16 cellular contexts compared by ENCODE assay signal in the genomic region with DNA sequence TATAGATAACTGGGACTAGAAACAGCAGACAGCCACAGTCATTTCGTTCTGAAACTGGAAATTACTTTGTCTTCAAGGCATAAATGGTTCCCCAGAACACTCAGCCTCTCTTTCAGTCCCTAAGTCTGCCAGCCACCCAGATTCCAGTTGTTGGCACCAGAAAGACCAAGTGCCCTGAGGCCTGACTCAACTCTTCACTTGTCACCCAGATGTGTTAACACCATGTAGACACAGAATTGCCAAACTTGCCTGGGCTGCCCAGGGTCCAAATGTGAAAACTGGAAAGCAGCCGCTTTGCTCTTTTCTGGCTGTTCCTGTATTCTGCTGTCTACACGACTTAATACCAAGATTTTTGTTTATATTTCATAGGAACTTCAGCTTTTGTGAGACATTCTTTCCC. TPM values are rescaled to one million over a fixed set of nuclear protein-coding genes. Genes with fewer than 3 reads are reported as not detected.
DNase-seq lines count a peak whose midpoint lies in the region; ATAC-seq and TF ChIP-seq lines count a peak whose summit lies in the region.
"Had no signal": no experiment of that assay in that cellular context is flagged by ENCODE, and none has a peak within 500 bp of the region (broad histone marks: within the 10 kb centered on the region; RNA-seq: fewer than 3 reads in every experiment).

No MANE protein-coding gene starts in this region.

- WGBS in esophagus squamous epithelium, 2 donors, result 40 to 55% methylated on average over 3 of the region's 3 CpGs

- DNase-seq in Right ventricle myocardium inferior (ENCODE audit: missing footprints) (no peak), cardiac septum (ENCODE audit: low spot score) (no peak), esophagus squamous epithelium (lab: John Stamatoyannopoulos, UW) (no peak), upper lobe of right lung (no peak), endothelial cell (ENCODE audit: low spot score) (no peak), T-helper 2 cell (no peak)
- DNase-seq: activated naive CD4-positive, alpha-beta T cell treated with Interleukin-2 at 50 U/mL for 16 hours; EL; GOT3; stimulated activated CD4-positive, alpha-beta T cell treated with anti-CD3 and anti-CD28 coated beads, Interleukin-4, amount 100 ng/mL, for 1 hour; SW 1271 had no signal

- no peak for TF ChIP-seq CTCF in esophagus squamous epithelium (IDR thresholded peaks at IDR 0.05)
- TF ChIP-seq CTCF in upper lobe of right lung (IDR thresholded peaks at IDR 0.05), result no peak
- no peak for TF ChIP-seq CTCF in endothelial cell (IDR thresholded peaks at IDR 0.05; ENCODE audit: unreplicated experiment)

- H3K27ac ChIP-seq in esophagus squamous epithelium (peak overlapping the region; percentile 78 to 99 (median 98)), mucosa of rectum (ENCODE audit: low read depth in 2 of 2, low read length in 2 of 2) (peak overlapping the region; percentile 96 to 99), upper lobe of right lung (peak overlapping the region; percentile 60)
- H3K27ac ChIP-seq: neural progenitor cell, VCaP had no signal

- H3K4me1 Mint-ChIP-seq in endothelial cell (ENCODE audit: unreplicated experiment), result no peaks in the 10 kb centered on the region

- no peaks in the 10 kb centered on the region for H3K36me3 Mint-ChIP-seq in endothelial cell (ENCODE audit: low read depth, unreplicated experiment)

- ATAC-seq in Right ventricle myocardium inferior (peak; percentile 23), upper lobe of right lung (no peak), GM18909 (IDR thresholded peaks at IDR 0.05; ENCODE audit: poor library complexity, unreplicated experiment) (no peak)
- ATAC-seq: sciatic nerve had no signal

- H3K9me3 Mint-ChIP-seq in endothelial cell (ENCODE audit: unreplicated experiment), result no peaks in the 10 kb centered on the region
- H3K9me3 Mint-ChIP-seq: neural progenitor cell had no signal

- H3K27me3 Mint-ChIP-seq in endothelial cell (ENCODE audit: unreplicated experiment), result peaks cover 10% of the 10 kb centered on the region

- intact Hi-C loops in Right ventricle myocardium inferior (cut with DNase I) (loop anchor here (10.0 kb wide), 1 partner anchor 351 kb away; no protein-coding TSS in a partner anchor), cardiac septum (cut with DNase I) (no loop called here), esophagus squamous epithelium (cut with DNase I) (no loop called here), upper lobe of right lung (cut with DNase I) (no loop called here)

- peaks cover 35 to 90% (median 63%) of the 10 kb centered on the region in 3 donors for H3K4me1 ChIP-seq in esophagus squamous epithelium
- H3K4me1 ChIP-seq in mucosa of rectum (ENCODE audit: control insufficient read depth in 2 of 2, insufficient read depth in 2 of 2, low read length in 2 of 2), result peaks cover 41 to 61% of the 10 kb centered on the region in 2 donors
- H3K4me1 ChIP-seq in upper lobe of right lung, result peaks cover 55% of the 10 kb centered on the region

- H3K4me3 Mint-ChIP-seq in endothelial cell (ENCODE audit: unreplicated experiment), result no peak overlapping the region

- TF ChIP-seq POLR2A in esophagus squamous epithelium (IDR thresholded peaks at IDR 0.05), result no peak

- H3K36me3 ChIP-seq in esophagus squamous epithelium (peaks cover 0 to 2% (median 0%) of the 10 kb centered on the region in 3 donors), mucosa of rectum (ENCODE audit: control insufficient read depth in 2 of 2, insufficient read depth in 2 of 2, low read length in 2 of 2) (peaks cover under 1 to 2% of the 10 kb centered on the region in 2 donors), upper lobe of right lung (peaks cover 4% of the 10 kb centered on the region)
- H3K36me3 ChIP-seq: neural progenitor cell had no signal

- no peak overlapping the region for H3K27ac Mint-ChIP-seq in endothelial cell (ENCODE audit: unreplicated experiment)
- H3K27ac Mint-ChIP-seq: neural progenitor cell had no signal

- H3K4me3 ChIP-seq in esophagus squamous epithelium, result no peak overlapping the region
- H3K4me3 ChIP-seq in mucosa of rectum (ENCODE audit: low read length in 2 of 2), result peak overlapping the region in 1 of 2 donors; percentile 51
- no peak overlapping the region for H3K4me3 ChIP-seq in upper lobe of right lung
- H3K4me3 ChIP-seq: neural progenitor cell had no signal

- H3K9me3 ChIP-seq in esophagus squamous epithelium (no peaks in the 10 kb centered on the region), mucosa of rectum (ENCODE audit: control insufficient read depth in 2 of 2, low read length in 2 of 2) (no peaks in the 10 kb centered on the region), upper lobe of right lung (no peaks in the 10 kb centered on the region)

- no peaks in the 10 kb centered on the region for H3K27me3 ChIP-seq in esophagus squamous epithelium
- no peaks in the 10 kb centered on the region for H3K27me3 ChIP-seq in mucosa of rectum (ENCODE audit: control insufficient read depth in 2 of 2, insufficient read depth in 2 of 2, low read length in 2 of 2)
- H3K27me3 ChIP-seq in upper lobe of right lung, result no peaks in the 10 kb centered on the region

- peak overlapping the region; percentile 15 to 65 for H3K9ac ChIP-seq in mucosa of rectum (ENCODE audit: low read depth in 1 of 2, low read length in 2 of 2)
- H3K9ac ChIP-seq: neural progenitor cell had no signal

RNA-seq across cellular contexts. Expression of a gene that starts 3.0 kb away (rescaled TPM):
- total RNA-seq in Right ventricle myocardium inferior (265 TPM), cardiac septum (129 TPM), esophagus squamous epithelium (100 to 1,000 TPM; 234 to 565 (median 415) TPM), upper lobe of right lung (351 TPM), endothelial cell (ENCODE audit: unreplicated experiment) (4.1 TPM)

Comparison
In these comparisons a context has a peak if more than half of its experiments do, and no peak if none do; other contexts are left out.
1. RNA of a gene that starts 3.0 kb away (total RNA-seq): 234 to 565 TPM in esophagus squamous epithelium, 351 TPM in upper lobe of right lung (single experiment), 265 TPM in Right ventricle myocardium inferior (single experiment) and 129 TPM in cardiac septum (single experiment); 4.1 TPM in endothelial cell (single experiment); every median in the first group is over 10 times any median in the second.
2. Peak in every context shown above with its lines, with median percentiles within 50 percentile points of each other: H3K27ac ChIP-seq.